Comparison of ENCODE assay signal across 26 cellular contexts in genomic region chr10:53697038-53697437, GRCh38.
DNase-seq lines count a peak whose midpoint lies in the region; ATAC-seq, FAIRE-seq and TF ChIP-seq lines count a peak whose summit lies in the region.
"Had no signal": no experiment of that assay in that cellular context is flagged by ENCODE, and none has a peak within 500 bp of the region (broad histone marks: within the 10 kb centered on the region; RNA-seq: fewer than 3 reads in every experiment).

No MANE protein-coding gene starts in this region.

- DNase-seq in DMS53 (lab: John Stamatoyannopoulos, UW) (peak; percentile 26), DMS53 treated with DMSO at 0.1 percent for 48 hours (lab: John Stamatoyannopoulos, UW; ENCODE audit: unreplicated experiment) (no peak), T1000 (lab: John Stamatoyannopoulos, UW) (peak; percentile 8), iris pigment epithelial cell (ENCODE audit: low read depth) (peak; percentile 10), urothelium cell line (ENCODE audit: low spot score) (peak; percentile 83), OCI-M2 (lab: John Stamatoyannopoulos, UW; ENCODE audit: unreplicated experiment) (no peak), NCI-H187 (lab: John Stamatoyannopoulos, UW) (no peak)
- no peak for DNase-seq in activated CD8-positive, alpha-beta T cell treated with anti-CD3 and anti-CD28 coated beads for 36 hours
- DNase-seq: activated CD4-positive, alpha-beta T cell treated with anti-CD3 and anti-CD28 coated beads for 1 hour; activated CD8-positive, alpha-beta memory T cell treated with anti-CD3 and anti-CD28 coated beads for 24 hours; activated T-cell treated with anti-CD3 and anti-CD28 coated beads, Interleukin-2, amount 50 U/mL, for 1 hour; brain microvascular endothelial cell; CD8-positive, alpha-beta T cell; colonic mucosa; endodermal cell; GF-D8; NCI-H1092; NCI-H187 treated with DMSO at 0.1 percent for 48 hours; NCI-H82; stimulated activated naive CD8-positive, alpha-beta T cell treated with anti-CD3 and anti-CD28 coated beads, Interleukin-15, amount 100 ng/mL, for 72 hours; tibial artery had no signal

- no peak for TF ChIP-seq CTCF in activated CD8-positive, alpha-beta T cell treated with anti-CD3 and anti-CD28 coated beads for 36 hours (IDR thresholded peaks at IDR 0.05)

- POLR2A ChIA-PET in activated CD8-positive, alpha-beta T cell treated with anti-CD3 and anti-CD28 coated beads for 36 hours (lab: Charles Lee) = no interaction called here

- no peak for ATAC-seq in activated CD8-positive, alpha-beta T cell treated with anti-CD3 and anti-CD28 coated beads for 36 hours
- ATAC-seq: CD8-positive, alpha-beta T cell; GM23338; Panc1; stimulated activated naive CD8-positive, alpha-beta T cell treated with anti-CD3 and anti-CD28 coated beads, Interleukin-15, amount 100 ng/mL, for 72 hours had no signal

- no peaks in the 10 kb centered on the region for H3K36me3 Mint-ChIP-seq in activated CD8-positive, alpha-beta T cell treated with anti-CD3 and anti-CD28 coated beads for 36 hours (ENCODE audit: low read depth)
- H3K36me3 Mint-ChIP-seq: CD8-positive, alpha-beta T cell had no signal

- no peaks in the 10 kb centered on the region for H3K4me1 Mint-ChIP-seq in activated CD8-positive, alpha-beta T cell treated with anti-CD3 and anti-CD28 coated beads for 36 hours (ENCODE audit: low read depth)
- H3K4me1 Mint-ChIP-seq: endodermal cell; GM23338; stimulated activated naive CD8-positive, alpha-beta T cell treated with anti-CD3 and anti-CD28 coated beads, Interleukin-15, amount 100 ng/mL, for 72 hours had no signal

- H3K9me3 Mint-ChIP-seq in activated CD8-positive, alpha-beta T cell treated with anti-CD3 and anti-CD28 coated beads for 36 hours = peaks cover 10% of the 10 kb centered on the region
- H3K9me3 Mint-ChIP-seq: endodermal cell, GM23338 had no signal

- H3K4me3 Mint-ChIP-seq in activated CD8-positive, alpha-beta T cell treated with anti-CD3 and anti-CD28 coated beads for 36 hours = no peak overlapping the region
- H3K4me3 Mint-ChIP-seq: CD8-positive, alpha-beta T cell; endodermal cell; GM23338; stimulated activated naive CD8-positive, alpha-beta T cell treated with anti-CD3 and anti-CD28 coated beads, Interleukin-15, amount 100 ng/mL, for 72 hours; T-helper 1 cell treated with Interleukin-12 subunit alpha and Interleukin-12 subunit beta and Interleukin-4 antibody, amounts not matched to agents 30 μg/mL and 1 μg/mL, for 36 hours had no signal

- CTCF ChIA-PET in activated CD8-positive, alpha-beta T cell treated with anti-CD3 and anti-CD28 coated beads for 36 hours (lab: Charles Lee) = no interaction called here

- no peaks in the 10 kb centered on the region for H3K27me3 Mint-ChIP-seq in activated CD8-positive, alpha-beta T cell treated with anti-CD3 and anti-CD28 coated beads for 36 hours
- H3K27me3 Mint-ChIP-seq: progenitor cell of endocrine pancreas; stimulated activated naive CD8-positive, alpha-beta T cell treated with anti-CD3 and anti-CD28 coated beads, Interleukin-15, amount 100 ng/mL, for 72 hours had no signal

- intact Hi-C loops in activated CD8-positive, alpha-beta T cell treated with anti-CD3 and anti-CD28 coated beads for 36 hours (cut with micrococcal nuclease) = no loop called here

- no peak overlapping the region for H3K27ac Mint-ChIP-seq in activated CD8-positive, alpha-beta T cell treated with anti-CD3 and anti-CD28 coated beads for 36 hours
- H3K27ac Mint-ChIP-seq: CD8-positive, alpha-beta T cell; endodermal cell; GM23338; progenitor cell of endocrine pancreas; stimulated activated naive CD8-positive, alpha-beta T cell treated with anti-CD3 and anti-CD28 coated beads, Interleukin-15, amount 100 ng/mL, for 72 hours; T-helper 1 cell treated with Interleukin-12 subunit alpha and Interleukin-12 subunit beta and Interleukin-4 antibody, amounts not matched to agents 30 μg/mL and 1 μg/mL, for 36 hours had no signal

- FAIRE-seq in urothelium cell line (lab: Jason Lieb, UNC) = peak; percentile 86
- FAIRE-seq: GM18507 had no signal

Comparison
In these comparisons a context has a peak if more than half of its experiments do, and no peak if none do; other contexts are left out.
1. DNase-seq: peak in DMS53 (single experiment), T1000 (single experiment), iris pigment epithelial cell (single experiment) and urothelium cell line (single experiment); none in DMS53 treated with DMSO at 0.1 percent for 48 hours (single experiment), OCI-M2 (single experiment), activated CD8-positive, alpha-beta T cell treated with anti-CD3 and anti-CD28 coated beads for 36 hours (single experiment) and NCI-H187 (0 of 2).